Comparison of ENCODE assay signal across 15 cellular contexts in the genomic region with DNA sequence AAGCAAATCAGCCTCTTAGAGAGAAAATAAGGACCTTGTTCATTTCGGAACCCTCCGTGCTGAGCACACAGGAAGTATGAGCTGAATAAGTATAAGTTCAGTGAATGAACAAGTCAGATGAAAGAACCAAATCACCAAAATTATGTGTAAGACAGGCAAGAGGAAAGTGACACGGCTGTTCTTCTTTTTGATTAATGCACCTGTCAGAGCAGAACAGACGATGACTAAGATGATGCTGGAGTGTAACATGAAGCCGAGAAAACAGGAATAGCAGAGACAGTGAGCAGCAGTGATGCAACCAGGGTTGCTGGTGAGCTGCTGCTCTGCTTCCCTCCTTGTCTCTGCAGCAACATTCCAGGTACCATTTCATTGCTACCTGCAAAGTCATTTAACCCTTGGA.
DNase-seq lines count a peak whose midpoint lies in the region; TF ChIP-seq lines count a peak whose summit lies in the region.
"Had no signal": no experiment of that assay in that cellular context is flagged by ENCODE, and none has a peak within 500 bp of the region (broad histone marks: within the 10 kb centered on the region; RNA-seq: fewer than 3 reads in every experiment).

No MANE protein-coding gene starts in this region.

- H3K27me3 Mint-ChIP-seq in type B pancreatic cell = no peaks in the 10 kb centered on the region
- H3K27me3 Mint-ChIP-seq: activated CD4-positive, alpha-beta T cell treated with anti-CD3 and anti-CD28 coated beads, Interleukin-2, amount 10 ng/mL, durations not matched to agents 7 days and 5 days; dendritic cell treated with granulocyte-macrophage colony-stimulating factor and Interleukin-4, amounts not matched to agents 40 ng/mL and 50 ng/mL, for 4 days; natural killer cell treated with Interleukin-12 subunit alpha and Interleukin-12 subunit beta and Interleukin-15 and Interleukin-18, amount 100 ng/mL, for 72 hours had no signal

- no peaks in the 10 kb centered on the region for H3K36me3 Mint-ChIP-seq in type B pancreatic cell
- H3K36me3 Mint-ChIP-seq: natural killer cell treated with Interleukin-12 subunit alpha and Interleukin-12 subunit beta and Interleukin-15 and Interleukin-18, amount 100 ng/mL, for 72 hours had no signal

- TF ChIP-seq CTCF in type B pancreatic cell (conservative IDR thresholded peaks at IDR 0.05) (no peak), GM10266 (IDR thresholded peaks at IDR 0.05; ENCODE audit: control insufficient read depth, insufficient read depth, low read depth, missing control alignments) (no peak)

- H3K4me3 Mint-ChIP-seq in type B pancreatic cell = no peak overlapping the region
- H3K4me3 Mint-ChIP-seq: activated CD4-positive, alpha-beta T cell treated with anti-CD3 and anti-CD28 coated beads, Interleukin-2, amount 10 ng/mL, durations not matched to agents 7 days and 5 days; activated naive CD4-positive, alpha-beta T cell treated with anti-CD3 and anti-CD28 coated beads for 36 hours; dendritic cell treated with granulocyte-macrophage colony-stimulating factor and Interleukin-4, amounts not matched to agents 40 ng/mL and 50 ng/mL, for 4 days; natural killer cell treated with Interleukin-12 subunit alpha and Interleukin-12 subunit beta and Interleukin-15 and Interleukin-18, amount 100 ng/mL, for 72 hours had no signal

- peaks cover 5% of the 10 kb centered on the region for H3K4me1 Mint-ChIP-seq in type B pancreatic cell (ENCODE audit: unreplicated experiment)
- H3K4me1 Mint-ChIP-seq: activated CD4-positive, alpha-beta T cell treated with anti-CD3 and anti-CD28 coated beads, Interleukin-2, amount 10 ng/mL, durations not matched to agents 7 days and 5 days had no signal

- peak overlapping the region; percentile 4 for H3K27ac Mint-ChIP-seq in type B pancreatic cell
- H3K27ac Mint-ChIP-seq: activated CD4-positive, alpha-beta T cell treated with anti-CD3 and anti-CD28 coated beads, Interleukin-2, amount 10 ng/mL, durations not matched to agents 7 days and 5 days; activated naive CD4-positive, alpha-beta T cell treated with anti-CD3 and anti-CD28 coated beads for 36 hours; dendritic cell treated with granulocyte-macrophage colony-stimulating factor and Interleukin-4, amounts not matched to agents 40 ng/mL and 50 ng/mL, for 4 days; natural killer cell treated with Interleukin-12 subunit alpha and Interleukin-12 subunit beta and Interleukin-15 and Interleukin-18, amount 100 ng/mL, for 72 hours had no signal

- DNase-seq in DMS153 treated with DMSO at 0.1 percent for 48 hours (lab: John Stamatoyannopoulos, UW; ENCODE audit: unreplicated experiment) (peak; percentile 2), DMS153 (lab: John Stamatoyannopoulos, UW) (no peak), RKO (ENCODE audit: low spot score) (peak; percentile 73), glomerular visceral epithelial cell (ENCODE audit: extremely low spot score) (peak; percentile 59), type B pancreatic cell (ENCODE audit: extremely low spot score, unreplicated experiment) (no peak), NK-92 (lab: John Stamatoyannopoulos, UW; ENCODE audit: unreplicated experiment) (no peak), CD1c-positive myeloid dendritic cell (ENCODE audit: extremely low spot score) (no peak), GM10266 (ENCODE audit: extremely low spot score) (no peak)
- DNase-seq: 8988T; activated CD4-positive, alpha-beta T cell treated with anti-CD3 and anti-CD28 coated beads, Interleukin-2, amount 10 ng/mL, durations not matched to agents 7 days and 5 days; activated naive CD4-positive, alpha-beta T cell treated with anti-CD3 and anti-CD28 coated beads for 36 hours; NCI-H2029; stimulated activated CD4-positive, alpha-beta T cell treated with anti-CD3 and anti-CD28 coated beads, Interleukin-2, amount 100 ng/mL, for 24 hours had no signal

- H3K9me3 Mint-ChIP-seq in type B pancreatic cell = no peaks in the 10 kb centered on the region
- H3K9me3 Mint-ChIP-seq: activated naive CD4-positive, alpha-beta T cell treated with anti-CD3 and anti-CD28 coated beads for 36 hours had no signal

Comparison
In these comparisons a context has a peak if more than half of its experiments do, and no peak if none do; other contexts are left out.
1. DNase-seq: peak in DMS153 treated with DMSO at 0.1 percent for 48 hours (single experiment), RKO (single experiment) and glomerular visceral epithelial cell (single experiment); none in DMS153 (single experiment), type B pancreatic cell (single experiment), NK-92 (single experiment), CD1c-positive myeloid dendritic cell (single experiment) and GM10266 (single experiment).